ENCODE assay signal across 1 cellular context in the genomic region with DNA sequence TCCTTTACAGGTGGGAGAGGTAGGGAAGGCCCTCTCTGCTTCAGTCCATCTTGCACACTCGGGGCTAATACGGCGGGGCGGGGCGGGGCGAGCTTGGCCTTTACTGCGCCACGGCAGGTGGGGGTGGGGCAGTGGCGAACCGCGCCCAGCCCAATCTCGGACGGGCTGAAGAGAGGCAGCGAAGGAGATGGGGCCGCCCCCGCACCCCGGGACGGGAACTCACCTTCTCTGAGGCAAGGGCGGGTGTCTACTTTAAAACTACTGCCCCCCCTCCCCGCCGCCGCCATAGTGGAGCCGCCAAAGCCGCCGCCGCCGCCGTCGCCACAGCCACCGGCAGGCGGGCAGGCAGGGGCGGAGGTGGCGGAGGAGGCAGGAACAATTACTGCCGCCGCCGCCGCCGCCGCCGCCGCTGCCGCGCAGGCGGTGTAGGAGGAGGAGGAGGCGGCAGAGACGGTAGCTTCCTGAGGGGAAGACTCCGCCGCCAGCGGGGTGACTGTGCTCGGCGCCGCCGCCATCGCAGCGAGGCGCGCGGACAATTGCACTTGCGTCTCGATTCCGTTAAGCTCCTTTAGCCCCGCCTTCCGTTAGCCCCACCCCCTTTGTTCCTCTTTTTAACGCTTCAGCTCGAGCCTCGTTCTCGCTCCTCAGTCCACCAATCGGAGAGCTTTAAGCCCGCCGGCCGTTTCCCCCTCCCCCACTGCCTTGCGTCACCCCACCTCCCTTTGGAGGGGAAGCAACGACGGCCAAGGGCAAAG.
A peak's percentile ranks its signal among the peaks of the same experiment; 100 is the strongest.
TF ChIP-seq lines count a peak whose summit lies in the region.

A gene (minus strand): TSS at position 534 of the 755 bp plus-strand sequence. CDS start 19 bp downstream, at position 515.

TF ChIP-seq in HepG2, 621 proteins besides CTCF, POLR2A, EP300 and RAD21 (continued from another document):
- TF ChIP-seq RBM39 (IDR thresholded peaks at IDR 0.05; ENCODE audit: low read depth, low read length, poor library complexity, severe bottlenecking) (no peak), KDM2A (CRISPR knock-in tag; IDR thresholded peaks at IDR 0.05; ENCODE audit: borderline replicate concordance, low read depth) (peak; percentile 20; the same call in 1 of the 2 replicates), PHF8 (CRISPR knock-in tag; IDR thresholded peaks at IDR 0.05) (0 out of 2 replicates have a peak, but pooled peaks have one; percentile 16), ARNT2 (CRISPR knock-in tag; IDR thresholded peaks at IDR 0.05; ENCODE audit: low read depth) (0 out of 2 replicates have a peak, but pooled peaks have one; percentile 46), ZNF430 (CRISPR knock-in tag; IDR thresholded peaks at IDR 0.05) (no peak), ZNF746 (CRISPR knock-in tag; IDR thresholded peaks at IDR 0.05) (no peak), ATF7-NPFF (CRISPR knock-in tag; IDR thresholded peaks at IDR 0.05; ENCODE audit: low read depth) (no peak), ZSCAN12 (CRISPR knock-in tag; IDR thresholded peaks at IDR 0.05) (no peak), ZNF558 (CRISPR knock-in tag; IDR thresholded peaks at IDR 0.05; ENCODE audit: borderline replicate concordance) (no peak), HDAC2 (CRISPR knock-in tag; IDR thresholded peaks at IDR 0.05) (no peak), NFYC (CRISPR knock-in tag; IDR thresholded peaks at IDR 0.05) (peak; percentile 45), NR2F6 (IDR thresholded peaks at IDR 0.05) (0 out of 2 replicates have a peak, but pooled peaks have one; percentile 16), NR2F6 (CRISPR knock-in tag; IDR thresholded peaks at IDR 0.05) (no peak), FOXA3 (CRISPR knock-in tag; IDR thresholded peaks at IDR 0.05) (no peak), MIER3 (CRISPR knock-in tag; IDR thresholded peaks at IDR 0.05; ENCODE audit: borderline replicate concordance) (no peak), YY1 (IDR thresholded peaks at IDR 0.05; ENCODE audit: insufficient read depth, insufficient replicate concordance, low read depth, low read length) (peak; percentile 37), MAZ (IDR thresholded peaks at IDR 0.05; ENCODE audit: borderline replicate concordance, low read depth, low read length) (no peak), MAZ (CRISPR knock-in tag; IDR thresholded peaks at IDR 0.05; ENCODE audit: low read depth) (0 out of 2 replicates have a peak, but pooled peaks have one; percentile 22), CEBPG (CRISPR knock-in tag; IDR thresholded peaks at IDR 0.05) (peak; percentile 48), PCBP1 (IDR thresholded peaks at IDR 0.05; ENCODE audit: borderline replicate concordance, low read depth, low read length) (no peak), ATF1 (CRISPR knock-in tag; IDR thresholded peaks at IDR 0.05) (no peak), CBX5 (CRISPR knock-in tag; IDR thresholded peaks at IDR 0.05; ENCODE audit: borderline replicate concordance) (peak; percentile 28; the same call in 1 of the 2 replicates), RNF2 (conservative IDR thresholded peaks at IDR 0.05; ENCODE audit: low read depth) (0 out of 2 replicates have a peak, but pooled peaks have one; percentile 23)
- TF ChIP-seq, protein P1, sequence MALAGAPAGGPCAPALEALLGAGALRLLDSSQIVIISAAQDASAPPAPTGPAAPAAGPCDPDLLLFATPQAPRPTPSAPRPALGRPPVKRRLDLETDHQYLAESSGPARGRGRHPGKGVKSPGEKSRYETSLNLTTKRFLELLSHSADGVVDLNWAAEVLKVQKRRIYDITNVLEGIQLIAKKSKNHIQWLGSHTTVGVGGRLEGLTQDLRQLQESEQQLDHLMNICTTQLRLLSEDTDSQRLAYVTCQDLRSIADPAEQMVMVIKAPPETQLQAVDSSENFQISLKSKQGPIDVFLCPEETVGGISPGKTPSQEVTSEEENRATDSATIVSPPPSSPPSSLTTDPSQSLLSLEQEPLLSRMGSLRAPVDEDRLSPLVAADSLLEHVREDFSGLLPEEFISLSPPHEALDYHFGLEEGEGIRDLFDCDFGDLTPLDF (CRISPR knock-in tag; IDR thresholded peaks at IDR 0.05): no peak
- TF ChIP-seq, protein P2, sequence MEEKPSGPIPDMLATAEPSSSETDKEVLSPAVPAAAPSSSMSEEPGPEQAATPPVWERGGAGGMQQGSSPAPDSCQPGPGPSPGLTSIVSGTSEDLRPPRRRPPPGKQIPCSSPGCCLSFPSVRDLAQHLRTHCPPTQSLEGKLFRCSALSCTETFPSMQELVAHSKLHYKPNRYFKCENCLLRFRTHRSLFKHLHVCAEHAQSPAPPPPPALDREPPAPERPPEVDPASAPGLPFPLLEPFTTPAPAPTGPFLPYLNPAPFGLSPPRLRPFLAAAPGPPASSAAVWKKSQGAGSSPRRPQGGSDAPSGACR (CRISPR knock-in tag; IDR thresholded peaks at IDR 0.05): no peak
- TF ChIP-seq, protein P3, sequence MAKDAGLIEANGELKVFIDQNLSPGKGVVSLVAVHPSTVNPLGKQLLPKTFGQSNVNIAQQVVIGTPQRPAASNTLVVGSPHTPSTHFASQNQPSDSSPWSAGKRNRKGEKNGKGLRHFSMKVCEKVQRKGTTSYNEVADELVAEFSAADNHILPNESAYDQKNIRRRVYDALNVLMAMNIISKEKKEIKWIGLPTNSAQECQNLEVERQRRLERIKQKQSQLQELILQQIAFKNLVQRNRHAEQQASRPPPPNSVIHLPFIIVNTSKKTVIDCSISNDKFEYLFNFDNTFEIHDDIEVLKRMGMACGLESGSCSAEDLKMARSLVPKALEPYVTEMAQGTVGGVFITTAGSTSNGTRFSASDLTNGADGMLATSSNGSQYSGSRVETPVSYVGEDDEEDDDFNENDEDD (CRISPR knock-in tag; IDR thresholded peaks at IDR 0.05; ENCODE audit: borderline replicate concordance): peak; percentile 95; the same call in 1 of the 2 replicates
- TF ChIP-seq, protein P4, sequence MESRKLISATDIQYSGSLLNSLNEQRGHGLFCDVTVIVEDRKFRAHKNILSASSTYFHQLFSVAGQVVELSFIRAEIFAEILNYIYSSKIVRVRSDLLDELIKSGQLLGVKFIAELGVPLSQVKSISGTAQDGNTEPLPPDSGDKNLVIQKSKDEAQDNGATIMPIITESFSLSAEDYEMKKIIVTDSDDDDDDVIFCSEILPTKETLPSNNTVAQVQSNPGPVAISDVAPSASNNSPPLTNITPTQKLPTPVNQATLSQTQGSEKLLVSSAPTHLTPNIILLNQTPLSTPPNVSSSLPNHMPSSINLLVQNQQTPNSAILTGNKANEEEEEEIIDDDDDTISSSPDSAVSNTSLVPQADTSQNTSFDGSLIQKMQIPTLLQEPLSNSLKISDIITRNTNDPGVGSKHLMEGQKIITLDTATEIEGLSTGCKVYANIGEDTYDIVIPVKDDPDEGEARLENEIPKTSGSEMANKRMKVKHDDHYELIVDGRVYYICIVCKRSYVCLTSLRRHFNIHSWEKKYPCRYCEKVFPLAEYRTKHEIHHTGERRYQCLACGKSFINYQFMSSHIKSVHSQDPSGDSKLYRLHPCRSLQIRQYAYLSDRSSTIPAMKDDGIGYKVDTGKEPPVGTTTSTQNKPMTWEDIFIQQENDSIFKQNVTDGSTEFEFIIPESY (CRISPR knock-in tag; IDR thresholded peaks at IDR 0.05): 0 out of 2 replicates have a peak, but pooled peaks have one; percentile 19
TF ChIP-seq in HepG2: peak in this region for 36.
